Comparison of ENCODE assay signal across 8 cellular contexts in the genomic region with DNA sequence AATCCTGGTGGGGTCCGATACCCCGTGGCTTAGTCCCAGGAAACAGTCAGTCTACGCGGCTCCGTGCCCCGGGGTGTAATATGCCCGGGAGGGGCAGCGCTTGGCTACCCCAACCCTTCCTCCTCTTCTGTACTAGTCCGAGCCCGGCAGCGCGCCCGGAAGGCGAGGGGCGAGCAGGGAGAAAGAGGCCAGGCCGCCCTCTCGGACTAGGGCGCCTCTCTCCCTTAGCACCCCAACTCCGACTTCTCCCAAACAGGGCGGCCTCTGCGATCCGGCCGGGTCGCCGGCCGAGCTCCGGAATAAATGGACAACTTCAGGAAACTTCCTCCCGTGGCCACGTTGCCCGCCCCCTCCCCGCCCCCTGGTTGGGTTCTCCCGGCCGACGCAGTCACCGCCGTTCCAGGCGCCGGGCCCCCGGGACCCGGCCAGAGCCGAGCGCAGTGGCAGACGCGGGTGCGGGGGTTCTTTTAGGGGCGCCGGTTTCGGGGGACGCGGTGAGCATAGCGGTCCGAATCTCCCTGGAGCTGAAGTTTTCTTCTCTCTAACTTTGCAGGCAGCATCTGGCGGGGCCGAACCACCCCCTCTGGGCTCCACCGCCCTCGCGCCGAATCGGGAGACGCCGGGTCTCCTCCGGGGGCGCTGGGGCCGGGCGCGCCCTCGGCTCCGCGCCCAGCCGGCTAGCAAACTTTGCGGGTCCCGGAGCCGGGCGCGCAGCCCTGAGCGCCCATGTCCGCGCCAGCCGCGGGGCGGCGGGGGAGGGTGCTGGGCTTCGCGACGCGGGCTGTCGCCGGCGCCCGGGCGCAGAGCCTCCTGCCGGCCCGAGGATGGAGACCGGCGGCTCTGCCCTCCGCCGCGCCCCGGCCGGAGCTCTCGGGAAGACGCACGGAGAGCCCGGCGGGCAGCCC. TPM values are rescaled to one million over a fixed set of nuclear protein-coding genes. Genes with fewer than 3 reads are reported as not detected.
A peak's percentile ranks its signal among the peaks of the same experiment; 100 is the strongest.
DNase-seq lines count a peak whose midpoint lies in the region; ATAC-seq and TF ChIP-seq lines count a peak whose summit lies in the region.

A gene with protein sequence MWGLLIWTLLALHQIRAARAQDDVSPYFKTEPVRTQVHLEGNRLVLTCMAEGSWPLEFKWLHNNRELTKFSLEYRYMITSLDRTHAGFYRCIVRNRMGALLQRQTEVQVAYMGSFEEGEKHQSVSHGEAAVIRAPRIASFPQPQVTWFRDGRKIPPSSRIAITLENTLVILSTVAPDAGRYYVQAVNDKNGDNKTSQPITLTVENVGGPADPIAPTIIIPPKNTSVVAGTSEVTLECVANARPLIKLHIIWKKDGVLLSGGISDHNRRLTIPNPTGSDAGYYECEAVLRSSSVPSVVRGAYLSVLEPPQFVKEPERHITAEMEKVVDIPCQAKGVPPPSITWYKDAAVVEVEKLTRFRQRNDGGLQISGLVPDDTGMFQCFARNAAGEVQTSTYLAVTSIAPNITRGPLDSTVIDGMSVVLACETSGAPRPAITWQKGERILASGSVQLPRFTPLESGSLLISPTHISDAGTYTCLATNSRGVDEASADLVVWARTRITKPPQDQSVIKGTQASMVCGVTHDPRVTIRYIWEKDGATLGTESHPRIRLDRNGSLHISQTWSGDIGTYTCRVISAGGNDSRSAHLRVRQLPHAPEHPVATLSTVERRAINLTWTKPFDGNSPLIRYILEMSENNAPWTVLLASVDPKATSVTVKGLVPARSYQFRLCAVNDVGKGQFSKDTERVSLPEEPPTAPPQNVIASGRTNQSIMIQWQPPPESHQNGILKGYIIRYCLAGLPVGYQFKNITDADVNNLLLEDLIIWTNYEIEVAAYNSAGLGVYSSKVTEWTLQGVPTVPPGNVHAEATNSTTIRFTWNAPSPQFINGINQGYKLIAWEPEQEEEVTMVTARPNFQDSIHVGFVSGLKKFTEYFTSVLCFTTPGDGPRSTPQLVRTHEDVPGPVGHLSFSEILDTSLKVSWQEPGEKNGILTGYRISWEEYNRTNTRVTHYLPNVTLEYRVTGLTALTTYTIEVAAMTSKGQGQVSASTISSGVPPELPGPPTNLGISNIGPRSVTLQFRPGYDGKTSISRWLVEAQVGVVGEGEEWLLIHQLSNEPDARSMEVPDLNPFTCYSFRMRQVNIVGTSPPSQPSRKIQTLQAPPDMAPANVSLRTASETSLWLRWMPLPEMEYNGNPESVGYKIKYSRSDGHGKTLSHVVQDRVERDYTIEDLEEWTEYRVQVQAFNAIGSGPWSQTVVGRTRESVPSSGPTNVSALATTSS (N-terminal part only) (minus strand): TSS at position 301 of the 905 bp plus-strand sequence. CDS start 357 bp downstream, outside the sequence.

- peak within 1 kb of the TSS in 1 of 2 donors; percentile 37 for H3K4me3 ChIP-seq in CD4-positive, alpha-beta memory T cell (ENCODE audit: low read length in 2 of 2)
- H3K4me3 ChIP-seq in ectodermal cell (ENCODE audit: insufficient read depth, low read depth, low read length) (peak within 1 kb of the TSS; percentile 85), mononuclear cell (ENCODE audit: low read length) (peak within 1 kb of the TSS; percentile 42), uterus (peak within 1 kb of the TSS; percentile 18 to 27)

- peaks cover 7 to 20% (median 14%) of the 10 kb centered on the region in 4 donors for H3K4me1 Mint-ChIP-seq in CD4-positive, alpha-beta memory T cell

- CTCF ChIA-PET in CD4-positive, alpha-beta memory T cell (lab: Charles Lee; ENCODE audit: partially characterized antibody), result interaction anchor here (2.0 to 2.5 kb wide), 2 partner anchors 53 to 214 kb away, joined by 7 to 8 read pairs; no protein-coding TSS in a partner anchor

- H3K9me3 Mint-ChIP-seq in CD4-positive, alpha-beta memory T cell, result peaks cover 0 to 2% (median 0%) of the 10 kb centered on the region in 8 donors

- ATAC-seq in GM18858 (IDR thresholded peaks at IDR 0.05; ENCODE audit: unreplicated experiment), result no peak

- TF ChIP-seq POLR2A in uterus (IDR thresholded peaks at IDR 0.05), result no peak

- TF ChIP-seq CTCF in uterus (IDR thresholded peaks at IDR 0.05), result no peak

- H3K36me3 Mint-ChIP-seq in CD4-positive, alpha-beta memory T cell, result no peaks in the 10 kb centered on the region

- H3K4me1 ChIP-seq in CD4-positive, alpha-beta memory T cell (ENCODE audit: insufficient read depth, low read length), result peaks cover 5% of the 10 kb centered on the region
- peaks cover 29% of the 10 kb centered on the region for H3K4me1 ChIP-seq in ectodermal cell (ENCODE audit: control insufficient read depth, insufficient read depth, low read length)
- H3K4me1 ChIP-seq in mononuclear cell (ENCODE audit: insufficient read depth, low read length), result peaks cover 16% of the 10 kb centered on the region
- peaks cover 0 to 11% of the 10 kb centered on the region in 2 donors for H3K4me1 ChIP-seq in uterus

- no peak for DNase-seq in CD4-positive, alpha-beta memory T cell
- DNase-seq in NCI-H510A treated with DMSO at 0.1 percent for 48 hours (lab: John Stamatoyannopoulos, UW) (peak; percentile 49), uterus (no peak), putamen (ENCODE audit: low spot score) (no peak), NOMO-1 treated with DMSO at 0.1 percent for 48 hours (lab: John Stamatoyannopoulos, UW; ENCODE audit: unreplicated experiment) (no peak)

- 0% methylated on average over 105 of the region's 105 CpGs for WGBS in ectodermal cell, 2 experiments

- intact Hi-C loops in CD4-positive, alpha-beta memory T cell (cut with micrococcal nuclease), result loop anchor here (1.0 to 5.0 kb wide), 3 partner anchors 54 to 258 kb away; no protein-coding TSS in a partner anchor
- intact Hi-C loops in uterus (cut with DNase I; ENCODE audit: low total_unique reads), result no loop called here

- POLR2A ChIA-PET in CD4-positive, alpha-beta memory T cell (lab: Charles Lee; ENCODE audit: partially characterized antibody), result interaction anchor here (0.6 to 1.2 kb wide), 2 partner anchors 9 to 77 kb away, joined by 3 to 6 read pairs; no protein-coding TSS in a partner anchor

- H3K27me3 ChIP-seq in CD4-positive, alpha-beta memory T cell (ENCODE audit: insufficient read depth, low read length), result peaks cover 11% of the 10 kb centered on the region
- H3K27me3 ChIP-seq in ectodermal cell (ENCODE audit: control insufficient read depth, insufficient read depth, low read length, poor library complexity, severe bottlenecking) (peaks cover 4% of the 10 kb centered on the region), mononuclear cell (ENCODE audit: insufficient read depth, low read length) (peaks cover 33% of the 10 kb centered on the region), uterus (peaks cover 0 to 9% of the 10 kb centered on the region in 2 donors)

- no peak within 1 kb of the TSS for H3K27ac ChIP-seq in CD4-positive, alpha-beta memory T cell (ENCODE audit: low read depth, low read length)
- H3K27ac ChIP-seq in ectodermal cell (ENCODE audit: insufficient read depth, low read depth, low read length, poor library complexity, severe bottlenecking) (peak within 1 kb of the TSS; percentile 52), uterus (no peak within 1 kb of the TSS)

- H3K27me3 Mint-ChIP-seq in CD4-positive, alpha-beta memory T cell, result peaks cover 17 to 27% of the 10 kb centered on the region in 2 donors

- no peaks in the 10 kb centered on the region for H3K36me3 ChIP-seq in CD4-positive, alpha-beta memory T cell (ENCODE audit: insufficient read depth, low read length)
- H3K36me3 ChIP-seq in ectodermal cell (ENCODE audit: control insufficient read depth, insufficient read depth, low read length), result no peaks in the 10 kb centered on the region
- H3K36me3 ChIP-seq in uterus, result no peaks in the 10 kb centered on the region

- H3K9me3 ChIP-seq in CD4-positive, alpha-beta memory T cell (ENCODE audit: control insufficient read depth in 1 of 2, low read length in 2 of 2), result no peaks in the 10 kb centered on the region
- no peaks in the 10 kb centered on the region for H3K9me3 ChIP-seq in ectodermal cell (ENCODE audit: control insufficient read depth, low read length)
- H3K9me3 ChIP-seq in mononuclear cell (ENCODE audit: low read depth, low read length), result no peaks in the 10 kb centered on the region
- H3K9me3 ChIP-seq in uterus, result no peaks in the 10 kb centered on the region

- H3K4me3 Mint-ChIP-seq in CD4-positive, alpha-beta memory T cell, result peak within 1 kb of the TSS; percentile 74 to 85 (median 83)

- no peak within 1 kb of the TSS for H3K27ac Mint-ChIP-seq in CD4-positive, alpha-beta memory T cell

RNA-seq across cellular contexts. Expression of the gene that starts here (rescaled TPM):
- 1 to 10 TPM; 2.2 to 2.9 TPM for total RNA-seq in CD4-positive, alpha-beta memory T cell
- under 1 TPM in 1 of 2 donors, not detected in 1; 0.49 TPM for polyA plus RNA-seq in CD4-positive, alpha-beta memory T cell
- polyA plus RNA-seq in ectodermal cell (2013, experiment 1 of 4), result 74.5 TPM
- polyA plus RNA-seq in ectodermal cell (2013, experiment 2 of 4), result 103 TPM
- polyA plus RNA-seq in ectodermal cell (2013, experiment 3 of 4), result 77.4 TPM
- polyA plus RNA-seq in ectodermal cell (2013, experiment 4 of 4), result 93.6 TPM
- total RNA-seq in mononuclear cell, result 2.0 TPM
- 1 to 10 TPM in 2 of 4 donors, not detected in 2; 1.1 to 5.0 TPM for total RNA-seq in uterus
